8 cellular contexts compared by ENCODE assay signal in the genomic region with DNA sequence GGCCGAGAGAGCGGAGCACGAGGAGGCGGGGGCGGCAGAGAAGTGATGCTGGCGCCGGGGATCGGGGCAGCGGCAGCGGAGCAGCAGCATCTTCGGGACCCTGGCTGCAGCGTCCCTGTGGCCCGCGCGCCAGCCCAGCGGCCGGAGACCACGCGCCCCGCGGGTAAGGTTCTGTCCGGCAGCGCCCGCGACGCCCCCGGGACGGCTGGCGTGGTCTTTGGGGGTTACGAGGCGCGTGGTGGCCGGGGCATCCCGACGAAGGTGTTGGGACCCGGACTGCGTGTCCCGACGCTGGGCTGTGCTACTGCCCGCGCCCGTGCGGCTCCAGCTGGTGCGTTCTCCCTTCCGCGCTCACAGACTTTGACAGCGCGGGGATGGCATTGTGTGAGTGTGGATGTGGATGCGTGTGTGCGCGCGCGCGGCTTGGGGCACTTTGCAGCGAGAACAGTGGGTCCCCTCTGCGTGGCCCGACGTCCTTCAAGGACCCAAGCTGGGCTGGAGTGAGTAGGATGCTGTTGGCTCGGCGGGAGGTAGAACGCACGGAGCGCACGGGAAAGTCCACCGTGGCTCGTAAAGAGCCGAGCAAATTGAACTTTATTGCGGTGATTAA. TPM values are rescaled to one million over a fixed set of nuclear protein-coding genes. Genes with fewer than 3 reads are reported as not detected.
DNase-seq lines count a peak whose midpoint lies in the region; ATAC-seq, FAIRE-seq and TF ChIP-seq lines count a peak whose summit lies in the region.

No MANE protein-coding gene starts in this region.

- peak overlapping the region in 1 of 7 donors; percentile 1 for H3K27ac Mint-ChIP-seq in CD14-positive monocyte
- no peak overlapping the region for H3K27ac Mint-ChIP-seq in activated CD4-positive, alpha-beta memory T cell treated with anti-CD3 and anti-CD28 coated beads, Interleukin-2, amount 10 ng/mL, durations not matched to agents 7 days and 5 days

- CTCF ChIA-PET in activated CD4-positive, alpha-beta memory T cell treated with anti-CD3 and anti-CD28 coated beads, Interleukin-2, amount 10 ng/mL, durations not matched to agents 7 days and 5 days (lab: Charles Lee): no interaction called here

- no peak for FAIRE-seq in D721Med (lab: Jason Lieb, UNC)

- H3K4me1 Mint-ChIP-seq in CD14-positive monocyte: peaks cover 19% of the 10 kb centered on the region
- H3K4me1 Mint-ChIP-seq in activated CD4-positive, alpha-beta memory T cell treated with anti-CD3 and anti-CD28 coated beads, Interleukin-2, amount 10 ng/mL, durations not matched to agents 7 days and 5 days: peaks cover 11% of the 10 kb centered on the region

- TF ChIP-seq CTCF in CD14-positive monocyte (IDR thresholded peaks at IDR 0.05) (no peak), D721Med (IDR thresholded peaks at IDR 0.05; ENCODE audit: insufficient read depth, missing control alignments) (no peak)

- H3K9me3 Mint-ChIP-seq in CD14-positive monocyte: peaks cover 0 to 11% (median 7%) of the 10 kb centered on the region in 7 donors
- no peaks in the 10 kb centered on the region for H3K9me3 Mint-ChIP-seq in activated CD4-positive, alpha-beta memory T cell treated with anti-CD3 and anti-CD28 coated beads, Interleukin-2, amount 10 ng/mL, durations not matched to agents 7 days and 5 days

- ATAC-seq in GM19035 (IDR thresholded peaks at IDR 0.05; ENCODE audit: unreplicated experiment): peak; percentile 14
- peak; percentile 3 for ATAC-seq in HG03460 (IDR thresholded peaks at IDR 0.05; ENCODE audit: unreplicated experiment)

- intact Hi-C loops in CD14-positive monocyte (cut with micrococcal nuclease): no loop called here

- H3K27me3 Mint-ChIP-seq in CD14-positive monocyte (ENCODE audit: low read depth in 3 of 3): peaks cover 43 to 69% (median 51%) of the 10 kb centered on the region in 3 donors
- peaks cover 38% of the 10 kb centered on the region for H3K27me3 Mint-ChIP-seq in activated CD4-positive, alpha-beta memory T cell treated with anti-CD3 and anti-CD28 coated beads, Interleukin-2, amount 10 ng/mL, durations not matched to agents 7 days and 5 days

- peaks cover 4 to 5% of the 10 kb centered on the region in 2 donors for H3K36me3 Mint-ChIP-seq in CD14-positive monocyte
- H3K36me3 Mint-ChIP-seq in activated CD4-positive, alpha-beta memory T cell treated with anti-CD3 and anti-CD28 coated beads, Interleukin-2, amount 10 ng/mL, durations not matched to agents 7 days and 5 days (ENCODE audit: low read depth): peaks cover 8% of the 10 kb centered on the region

- H3K4me3 Mint-ChIP-seq in CD14-positive monocyte: peak overlapping the region; percentile 79 to 98
- H3K4me3 Mint-ChIP-seq in activated CD4-positive, alpha-beta memory T cell treated with anti-CD3 and anti-CD28 coated beads, Interleukin-2, amount 10 ng/mL, durations not matched to agents 7 days and 5 days: peak overlapping the region; percentile 44

- POLR2A ChIA-PET in activated CD4-positive, alpha-beta memory T cell treated with anti-CD3 and anti-CD28 coated beads, Interleukin-2, amount 10 ng/mL, durations not matched to agents 7 days and 5 days (lab: Charles Lee): no interaction called here

- DNase-seq in CD14-positive monocyte (ENCODE audit: low spot score) (no peak), globus pallidus (ENCODE audit: low spot score) (peak; percentile 38), occipital lobe (lab: John Stamatoyannopoulos, UW) (peak; percentile 54), RPMI8226 (no peak), D721Med (ENCODE audit: insufficient read length, low spot score) (no peak)
- DNase-seq in activated CD4-positive, alpha-beta memory T cell treated with anti-CD3 and anti-CD28 coated beads, Interleukin-2, amount 10 ng/mL, durations not matched to agents 7 days and 5 days: no peak

RNA-seq across cellular contexts. Expression of a gene that starts 0.5 kb away (rescaled TPM):
- not detected for polyA plus RNA-seq in CD14-positive monocyte
- total RNA-seq in activated CD4-positive, alpha-beta memory T cell treated with anti-CD3 and anti-CD28 coated beads, Interleukin-2, amount 10 ng/mL, durations not matched to agents 7 days and 5 days: not detected
- total RNA-seq in occipital lobe: 73.3 TPM

Comparison
In these comparisons a context has a peak if more than half of its experiments do, and no peak if none do; other contexts are left out.
1. DNase-seq: peak in globus pallidus (single experiment) and occipital lobe (single experiment); none in CD14-positive monocyte (single experiment), activated CD4-positive, alpha-beta memory T cell treated with anti-CD3 and anti-CD28 coated beads, Interleukin-2, amount 10 ng/mL, durations not matched to agents 7 days and 5 days (single experiment), RPMI8226 (single experiment) and D721Med (single experiment).
2. RNA of a gene that starts 0.5 kb away (total RNA-seq): 73.3 TPM in occipital lobe (single experiment); not detected in activated CD4-positive, alpha-beta memory T cell treated with anti-CD3 and anti-CD28 coated beads, Interleukin-2, amount 10 ng/mL, durations not matched to agents 7 days and 5 days; every median in the first group is over 10 times any median in the second.